ENCODE assay signal across 7 cellular contexts in the genomic region with DNA sequence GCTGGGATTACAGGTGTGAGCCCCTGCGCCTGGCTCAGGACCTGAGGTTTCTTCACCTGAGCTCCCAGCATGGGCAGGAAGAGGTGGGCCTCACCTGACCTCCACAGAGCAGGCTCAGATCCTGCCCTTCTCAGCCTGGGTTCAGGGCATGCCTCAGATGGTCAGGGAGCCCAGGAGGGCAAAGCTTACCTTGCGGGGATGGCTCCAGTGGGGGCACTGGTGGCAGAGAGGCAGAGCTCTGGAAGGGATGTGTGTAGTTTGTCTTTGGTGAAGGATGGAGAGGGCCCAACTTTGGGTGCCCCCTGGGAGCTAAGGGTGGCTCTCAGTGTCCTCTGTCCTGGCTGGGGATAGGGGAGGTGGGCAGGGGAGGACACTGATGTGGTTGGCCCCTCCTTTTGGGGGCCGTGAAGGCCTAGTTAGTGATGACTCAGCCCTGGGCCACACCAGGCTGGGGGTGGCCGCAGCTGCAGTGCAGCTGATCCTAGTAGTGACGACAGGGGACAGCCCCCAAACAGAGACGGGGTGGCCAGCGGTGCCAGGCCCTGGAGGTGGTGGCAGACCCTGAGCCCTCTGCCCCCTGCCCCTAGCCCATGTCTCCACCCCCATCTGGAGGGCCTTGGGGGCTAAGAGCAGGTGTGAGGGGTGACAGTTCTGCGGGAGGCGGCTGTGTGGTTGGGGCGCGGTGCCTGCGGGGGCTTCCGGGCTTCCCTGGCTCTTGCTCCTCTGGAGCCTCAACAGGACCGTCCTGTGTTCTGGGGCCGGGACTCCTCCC. TPM values are rescaled to one million over a fixed set of nuclear protein-coding genes. Genes with fewer than 3 reads are reported as not detected.
A peak's percentile ranks its signal among the peaks of the same experiment; 100 is the strongest.
DNase-seq lines count a peak whose midpoint lies in the region; ATAC-seq and TF ChIP-seq lines count a peak whose summit lies in the region.
"Had no signal": no experiment of that assay in that cellular context is flagged by ENCODE, and none has a peak within 500 bp of the region (broad histone marks: within the 10 kb centered on the region; RNA-seq: fewer than 3 reads in every experiment).

No MANE protein-coding gene starts in this region.

- peak overlapping the region; percentile 70 to 74 for H3K9ac ChIP-seq in liver (ENCODE audit: low read depth in 1 of 2, low read length in 2 of 2)

- H3K36me3 ChIP-seq in adrenal gland (replicated peaks in 1 of 2), result no peaks in the 10 kb centered on the region
- peaks cover 0 to 2% (median 0%) of the 10 kb centered on the region in 4 donors for H3K36me3 ChIP-seq in liver (ENCODE audit: control insufficient read depth in 4 of 4, insufficient read depth in 3 of 4, low read depth in 1 of 4, low read length in 3 of 4)
- H3K36me3 ChIP-seq in thoracic aorta, result peaks cover 10% of the 10 kb centered on the region

- peak in 4 of 7 donors; percentile 41 to 52 (median 48) for DNase-seq in adrenal gland
- DNase-seq in thoracic aorta (ENCODE audit: low spot score), result no peak
- no peak for DNase-seq in DMS 273 (lab: John Stamatoyannopoulos, UW; ENCODE audit: unreplicated experiment)
- no peak for DNase-seq in DMS79 treated with DMSO at 0.1 percent for 48 hours (lab: John Stamatoyannopoulos, UW)
- DNase-seq in 8988T, result no peak
- DNase-seq: KBM-7 had no signal

- no peak for ATAC-seq in thoracic aorta (ENCODE audit: insufficient number of reproducible peaks, low FRiP score, low read depth)

- peak overlapping the region; percentile 24 to 93 (median 77) for H3K27ac ChIP-seq in adrenal gland
- H3K27ac ChIP-seq in liver (ENCODE audit: low read depth in 1 of 2, low read length in 2 of 2), result peak overlapping the region; percentile 93 to 97
- H3K27ac ChIP-seq in thoracic aorta, result peak overlapping the region; percentile 89 to 94

- H3K4me1 ChIP-seq in adrenal gland (replicated peaks in 1 of 2), result peaks cover 9 to 57% of the 10 kb centered on the region in 2 donors
- peaks cover 23 to 89% (median 67%) of the 10 kb centered on the region in 4 donors for H3K4me1 ChIP-seq in liver (ENCODE audit: control insufficient read depth in 4 of 4, insufficient read depth in 4 of 4, low read length in 3 of 4)
- peaks cover 32 to 68% of the 10 kb centered on the region in 2 donors for H3K4me1 ChIP-seq in thoracic aorta (ENCODE audit: control insufficient read depth in 1 of 2, low read depth in 2 of 2)

- TF ChIP-seq CTCF in adrenal gland (IDR thresholded peaks at IDR 0.05), result no peak
- TF ChIP-seq CTCF in liver (IDR thresholded peaks at IDR 0.05; ENCODE audit: low read depth, low read length, missing input control), result no peak
- no peak for TF ChIP-seq CTCF in thoracic aorta (IDR thresholded peaks at IDR 0.05)

- no peak for TF ChIP-seq POLR2A in adrenal gland (IDR thresholded peaks at IDR 0.05)

- H3K4me3 ChIP-seq in adrenal gland (peak overlapping the region in 1 of 4 donors; percentile 53), liver (ENCODE audit: low read depth in 1 of 3, low read length in 3 of 3) (peak overlapping the region in 1 of 3 donors; percentile 34), thoracic aorta (peak overlapping the region; percentile 65)

- WGBS in adrenal gland, 4 donors, result 48 to 52% (median 52%) methylated on average over 3 to 15 of the region's 15 CpGs
- 63% methylated on average over 15 of the region's 15 CpGs for WGBS in liver

- H3K27me3 ChIP-seq in adrenal gland, result no peaks in the 10 kb centered on the region
- no peaks in the 10 kb centered on the region for H3K27me3 ChIP-seq in liver (ENCODE audit: control insufficient read depth in 4 of 4, insufficient read depth in 4 of 4, low read length in 3 of 4)
- no peaks in the 10 kb centered on the region for H3K27me3 ChIP-seq in thoracic aorta (replicated peaks; ENCODE audit: insufficient read depth)

- no peaks in the 10 kb centered on the region for H3K9me3 ChIP-seq in adrenal gland (replicated peaks in 1 of 3)
- no peaks in the 10 kb centered on the region for H3K9me3 ChIP-seq in liver (ENCODE audit: control insufficient read depth in 4 of 4, low read length in 3 of 4)
- H3K9me3 ChIP-seq in thoracic aorta, result no peaks in the 10 kb centered on the region

- TF ChIP-seq RAD21 in liver (IDR thresholded peaks at IDR 0.05), result no peak

- intact Hi-C loops in adrenal gland (cut with DNase I), result no loop called here

TF ChIP-seq in liver, 16 proteins besides CTCF, POLR2A, EP300 and RAD21:
- no peak for TF ChIP-seq SP1 (IDR thresholded peaks at IDR 0.05)
- TF ChIP-seq GABPA (IDR thresholded peaks at IDR 0.05 in 1 of 2, conservative IDR thresholded peaks at IDR 0.05 in 1 of 2), result no peak
- no peak for TF ChIP-seq FOXA2 (IDR thresholded peaks at IDR 0.05)
- no peak for TF ChIP-seq RXRA (IDR thresholded peaks at IDR 0.05)
- TF ChIP-seq, protein P1, sequence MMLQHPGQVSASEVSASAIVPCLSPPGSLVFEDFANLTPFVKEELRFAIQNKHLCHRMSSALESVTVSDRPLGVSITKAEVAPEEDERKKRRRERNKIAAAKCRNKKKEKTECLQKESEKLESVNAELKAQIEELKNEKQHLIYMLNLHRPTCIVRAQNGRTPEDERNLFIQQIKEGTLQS (IDR thresholded peaks at IDR 0.05), result no peak
- TF ChIP-seq NR2F2 (IDR thresholded peaks at IDR 0.05), result peak; percentile 62

RNA-seq across cellular contexts. Expression of gene NHERF2, which starts 5.8 kb away (rescaled TPM):
- 100 to 1,000 TPM in 2 of 8 donors, 10 to 100 TPM in 6; 49.2 to 155 (median 67.7) TPM for total RNA-seq in adrenal gland
- polyA plus RNA-seq in adrenal gland, result 100 to 1,000 TPM in 2 of 3 donors, 10 to 100 TPM in 1; 12.5 to 263 (median 147) TPM
- total RNA-seq in liver, result 10 to 100 TPM; 36.6 to 85.8 TPM
- 100 to 1,000 TPM in 1 of 2 donors, 10 to 100 TPM in 1; 62.4 to 205 TPM for polyA plus RNA-seq in liver
- 10 to 100 TPM; 66.0 to 84.1 TPM for total RNA-seq in thoracic aorta

RNA-seq across cellular contexts. Expression of gene NPW, which starts 12.9 kb away (rescaled TPM):
- total RNA-seq in adrenal gland (1 to 10 TPM in 2 of 8 donors, under 1 TPM in 1, not detected in 5; 0.50 to 3.9 (median 1.0) TPM), liver (1 to 10 TPM; 1.3 to 8.4 TPM), thoracic aorta (not detected)
- polyA plus RNA-seq in adrenal gland (1 to 10 TPM in 1 of 3 donors, under 1 TPM in 1, not detected in 1; 0.88 to 1.3 TPM), liver (10 to 100 TPM in 1 of 2 donors, 1 to 10 TPM in 1; 9.9 to 20.6 TPM)

RNA-seq across cellular contexts. Expression of gene NTHL1, which starts 15.2 kb away (rescaled TPM):
- total RNA-seq in adrenal gland (10 to 100 TPM in 6 of 8 donors, 1 to 10 TPM in 2; 7.9 to 29.3 (median 14.4) TPM), liver (10 to 100 TPM; 10.4 to 12.7 TPM), thoracic aorta (10 to 100 TPM in 1 of 2 donors, 1 to 10 TPM in 1; 7.7 to 13.4 TPM)
- polyA plus RNA-seq in adrenal gland (10 to 100 TPM in 2 of 3 donors, 1 to 10 TPM in 1; 1.5 to 36.6 (median 34.3) TPM), liver (100 to 1,000 TPM in 1 of 2 donors, 10 to 100 TPM in 1; 25.4 to 166 TPM)

RNA-seq across cellular contexts. Expression of gene TSC2, which starts 15.3 kb away (rescaled TPM):
- total RNA-seq in adrenal gland (100 to 1,000 TPM in 2 of 8 donors, 10 to 100 TPM in 6; 44.7 to 148 (median 92.6) TPM), liver (10 to 100 TPM; 28.3 to 51.2 TPM), thoracic aorta (100 to 1,000 TPM; 112 to 123 TPM)
- polyA plus RNA-seq in adrenal gland (100 to 1,000 TPM in 2 of 3 donors, 10 to 100 TPM in 1; 56.9 to 333 (median 105) TPM), liver (10 to 100 TPM; 23.3 to 29.1 TPM)

RNA-seq across cellular contexts. Expression of gene ZNF598, which starts 22.9 kb away (rescaled TPM):
- total RNA-seq in adrenal gland (10 to 100 TPM; 17.3 to 36.6 (median 29.0) TPM), liver (10 to 100 TPM; 12.8 to 19.7 TPM), thoracic aorta (10 to 100 TPM; 65.8 to 68.5 TPM)
- polyA plus RNA-seq in adrenal gland (10 to 100 TPM in 2 of 3 donors, 1 to 10 TPM in 1; 8.3 to 51.5 (median 37.9) TPM), liver (10 to 100 TPM in 1 of 2 donors, 1 to 10 TPM in 1; 2.7 to 28.4 TPM)

Comparison
In these comparisons a context has a peak if more than half of its experiments do, and no peak if none do; other contexts are left out.
1. DNase-seq: peak in adrenal gland (4 of 7); none in thoracic aorta (single experiment), DMS 273 (single experiment), DMS79 treated with DMSO at 0.1 percent for 48 hours (single experiment) and 8988T (single experiment).
2. Peak in every context shown above with its lines, with median percentiles within 50 percentile points of each other: H3K27ac ChIP-seq.